In the genomic region with DNA sequence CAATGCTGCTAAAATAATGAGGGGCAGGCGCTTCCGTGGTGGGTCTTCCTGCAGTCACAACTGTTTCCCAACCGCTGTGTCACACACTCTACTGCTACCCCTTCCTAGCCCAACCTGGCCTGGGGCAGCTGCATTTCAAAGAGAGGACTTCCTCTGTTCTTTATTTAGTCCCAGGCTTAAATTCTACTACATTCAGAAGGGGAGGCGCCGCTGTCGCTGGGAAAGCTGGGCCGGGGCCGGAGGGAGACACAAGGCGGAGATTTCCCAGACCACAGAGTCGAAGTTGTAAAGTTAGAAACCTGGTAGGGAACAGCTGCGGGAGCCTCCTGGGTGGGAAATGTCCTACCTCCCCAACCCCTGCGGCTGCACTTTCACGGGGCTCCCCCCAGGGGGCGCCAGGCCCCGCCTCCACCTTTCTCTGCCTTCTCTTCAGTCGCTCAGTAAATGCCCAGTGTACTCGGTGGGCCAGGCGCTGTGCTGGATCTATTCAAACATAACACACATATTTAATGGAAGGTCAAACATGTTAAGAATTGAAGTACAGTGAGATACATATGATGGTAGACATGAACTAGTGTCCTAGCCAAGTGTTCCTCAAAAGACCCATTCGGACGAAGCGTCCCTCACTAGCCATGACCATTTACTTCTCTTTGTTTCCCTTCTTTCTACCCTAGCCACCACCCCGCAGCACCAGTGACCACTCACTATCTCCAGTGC, we compare ENCODE assay signal across 8 cellular contexts. TPM values are rescaled to one million over a fixed set of nuclear protein-coding genes. Genes with fewer than 3 reads are reported as not detected.
DNase-seq lines count a peak whose midpoint lies in the region; ATAC-seq and TF ChIP-seq lines count a peak whose summit lies in the region.

No MANE protein-coding gene starts in this region.

- H3K36me3 Mint-ChIP-seq in activated naive CD4-positive, alpha-beta T cell treated with anti-CD3 and anti-CD28 coated beads, Interleukin-2, amount 10 ng/mL, durations not matched to agents 7 days and 5 days: no peaks in the 10 kb centered on the region

- H3K9me3 Mint-ChIP-seq in activated naive CD4-positive, alpha-beta T cell treated with anti-CD3 and anti-CD28 coated beads, Interleukin-2, amount 10 ng/mL, durations not matched to agents 7 days and 5 days: no peaks in the 10 kb centered on the region

- H3K4me3 ChIP-seq in A673 (ENCODE audit: low read depth, low read length, poor library complexity, severe bottlenecking) (no peak overlapping the region), iPS-15b (ENCODE audit: low read depth, low read length) (peak overlapping the region; percentile 36)

- peaks cover 12% of the 10 kb centered on the region for H3K4me1 Mint-ChIP-seq in activated naive CD4-positive, alpha-beta T cell treated with anti-CD3 and anti-CD28 coated beads, Interleukin-2, amount 10 ng/mL, durations not matched to agents 7 days and 5 days

- H3K4me3 Mint-ChIP-seq in activated naive CD4-positive, alpha-beta T cell treated with anti-CD3 and anti-CD28 coated beads, Interleukin-2, amount 10 ng/mL, durations not matched to agents 7 days and 5 days: no peak overlapping the region

- H3K4me1 ChIP-seq in A673 (ENCODE audit: insufficient read depth, low read length, poor library complexity, severe bottlenecking) (peaks cover 2% of the 10 kb centered on the region), iPS-15b (ENCODE audit: control insufficient read depth, insufficient read depth, low read length) (peaks cover 7% of the 10 kb centered on the region)

- TF ChIP-seq CTCF in A673 (conservative IDR thresholded peaks at IDR 0.05; ENCODE audit: low read depth, low read length): peak; percentile 90

- H3K27me3 Mint-ChIP-seq in activated naive CD4-positive, alpha-beta T cell treated with anti-CD3 and anti-CD28 coated beads, Interleukin-2, amount 10 ng/mL, durations not matched to agents 7 days and 5 days: peaks cover 68% of the 10 kb centered on the region

- ATAC-seq in GM21423 (IDR thresholded peaks at IDR 0.05; ENCODE audit: unreplicated experiment) (peak; percentile 43), HG03439 (IDR thresholded peaks at IDR 0.05; ENCODE audit: unreplicated experiment) (no peak)

- H3K9ac ChIP-seq in iPS-15b (ENCODE audit: low read depth, low read length): peak overlapping the region; percentile 13

- POLR2A ChIA-PET in A673 (lab: Charles Lee; ENCODE audit: low non-redundant PET): no interaction called here

- H3K27ac Mint-ChIP-seq in activated naive CD4-positive, alpha-beta T cell treated with anti-CD3 and anti-CD28 coated beads, Interleukin-2, amount 10 ng/mL, durations not matched to agents 7 days and 5 days: no peak overlapping the region

- intact Hi-C loops in A673 (cut with micrococcal nuclease; ENCODE audit: unreplicated experiment): no loop called here

- DNase-seq in A673 (ENCODE audit: low spot score) (peak; percentile 49), OCI-M1 (lab: John Stamatoyannopoulos, UW) (peak; percentile 78), NCI-H2029 (lab: John Stamatoyannopoulos, UW) (no peak)
- DNase-seq in activated naive CD4-positive, alpha-beta T cell treated with anti-CD3 and anti-CD28 coated beads, Interleukin-2, amount 10 ng/mL, durations not matched to agents 7 days and 5 days: peak; percentile 70
- peak in 2 of 3 experiments; percentile 14 to 51 for DNase-seq in stimulated activated CD4-positive, alpha-beta T cell treated with anti-CD3 and anti-CD28 coated beads, TNF-alpha, amount 100 ng/mL, for 24 hours (ENCODE audit: low read depth in 3 of 3)

- CTCF ChIA-PET in A673 (lab: Charles Lee): interaction anchor here (0.9 kb wide), 1 partner anchor 27 kb away, joined by 3 read pairs; no protein-coding TSS in a partner anchor
- CTCF ChIA-PET in activated naive CD4-positive, alpha-beta T cell treated with anti-CD3 and anti-CD28 coated beads, Interleukin-2, amount 10 ng/mL, durations not matched to agents 7 days and 5 days (lab: Charles Lee): interaction anchor here (0.6 to 5.2 kb wide), 27 partner anchors 9 to 324 kb away, joined by 3 to 39 read pairs (median 4); partner anchors contain the start of genes DYRK3 and IKBKE

- no TSS peak for BruUV-seq in A673 (replicated peaks; lab: Mats Ljungman, UMichigan)

- H3K9me3 ChIP-seq in A673 (ENCODE audit: low read depth, low read length, poor library complexity, severe bottlenecking) (no peaks in the 10 kb centered on the region), iPS-15b (ENCODE audit: control insufficient read depth, insufficient read depth, low read length) (no peaks in the 10 kb centered on the region)

- no peak overlapping the region for H3K27ac ChIP-seq in A673 (ENCODE audit: low read depth, low read length, poor library complexity, severe bottlenecking)

- H3K27me3 ChIP-seq in A673 (replicated peaks; ENCODE audit: insufficient read depth, low read depth, low read length, poor library complexity) (peaks cover 13% of the 10 kb centered on the region), iPS-15b (ENCODE audit: control insufficient read depth, insufficient read depth, low read length) (peaks cover 56% of the 10 kb centered on the region)

- H3K36me3 ChIP-seq in A673 (ENCODE audit: insufficient read depth, low read length, poor library complexity, severe bottlenecking): no peaks in the 10 kb centered on the region
- no peaks in the 10 kb centered on the region for H3K36me3 ChIP-seq in iPS-15b (ENCODE audit: control insufficient read depth, insufficient read depth, low read length)

RNA-seq across cellular contexts. Expression of gene DYRK3, which starts 23.1 kb away (rescaled TPM):
- 18.7 and 24.0 TPM in 2 replicates for total RNA-seq in A673 (2021)

RNA-seq across cellular contexts. Expression of gene MAPKAPK2, which starts 26.3 kb away (rescaled TPM):
- total RNA-seq in A673 (2021): 39.2 and 41.9 TPM in 2 replicates

RNA-seq across cellular contexts. Expression of gene EIF2D, which starts 46.2 kb away (rescaled TPM):
- 32.6 and 32.7 TPM in 2 replicates for total RNA-seq in A673 (2021)
